In genomic region chr21:38912789-38913119, GRCh38 we compare ENCODE assay signal across 10 cellular contexts.
A peak's percentile ranks its signal among the peaks of the same experiment; 100 is the strongest.
DNase-seq lines count a peak whose midpoint lies in the region; ATAC-seq and TF ChIP-seq lines count a peak whose summit lies in the region.
"Had no signal": no experiment of that assay in that cellular context is flagged by ENCODE, and none has a peak within 500 bp of the region (broad histone marks: within the 10 kb centered on the region; RNA-seq: fewer than 3 reads in every experiment).

No MANE protein-coding gene starts in this region.

- ATAC-seq in heart left ventricle: peak in 1 of 4 donors; percentile 1
- ATAC-seq in upper lobe of right lung: no peak
- ATAC-seq: activated T-cell treated with anti-CD3 and anti-CD28 coated beads, Interleukin-2, amount 50 U/mL, for 72 hours had no signal

- TF ChIP-seq POLR2A in heart left ventricle (IDR thresholded peaks at IDR 0.05) (no peak), adrenal gland (IDR thresholded peaks at IDR 0.05) (no peak)

- H3K27me3 ChIP-seq in heart left ventricle: no peaks in the 10 kb centered on the region
- peaks cover 4% of the 10 kb centered on the region for H3K27me3 ChIP-seq in fibroblast of lung (ENCODE audit: control insufficient read depth, insufficient read depth, low read length)
- H3K27me3 ChIP-seq in neutrophil: peaks cover 4% of the 10 kb centered on the region
- no peaks in the 10 kb centered on the region for H3K27me3 ChIP-seq in upper lobe of right lung
- H3K27me3 ChIP-seq in adrenal gland: no peaks in the 10 kb centered on the region

- H3K4me3 ChIP-seq in heart left ventricle (peak overlapping the region in 4 of 12 donors; percentile 25 to 34 (median 32)), fibroblast of lung (replicated peaks in 1 of 4; ENCODE audit: control extremely low read depth in 1 of 4, insufficient read depth in 1 of 4, low read depth in 3 of 4, low read length in 4 of 4) (peak overlapping the region in 1 of 4 experiments; percentile 35), neutrophil (ENCODE audit: low read depth in 1 of 2, low read length in 1 of 2) (no peak overlapping the region), upper lobe of right lung (no peak overlapping the region), adrenal gland (peak overlapping the region in 1 of 4 donors; percentile 49)

- TF ChIP-seq CTCF in heart left ventricle (IDR thresholded peaks at IDR 0.05) (no peak), fibroblast of lung (conservative IDR thresholded peaks at IDR 0.05 in 1 of 2, IDR thresholded peaks at IDR 0.05 in 1 of 2; ENCODE audit: low read depth in 1 of 2, low read length in 2 of 2) (no peak), neutrophil (IDR thresholded peaks at IDR 0.05) (no peak), upper lobe of right lung (IDR thresholded peaks at IDR 0.05) (no peak), adrenal gland (IDR thresholded peaks at IDR 0.05) (no peak)

- peak overlapping the region; percentile 48 to 87 (median 70) for H3K27ac ChIP-seq in heart left ventricle
- H3K27ac ChIP-seq in fibroblast of lung (ENCODE audit: insufficient read depth, low read length): peak overlapping the region; percentile 3
- H3K27ac ChIP-seq in neutrophil: peak overlapping the region; percentile 16
- H3K27ac ChIP-seq in upper lobe of right lung: peak overlapping the region; percentile 82
- peak overlapping the region in 2 of 5 donors; percentile 61 to 91 for H3K27ac ChIP-seq in adrenal gland

- DNase-seq in heart left ventricle (no peak), cardiac septum (ENCODE audit: low spot score) (no peak), fibroblast of lung (ENCODE audit: low read depth in 2 of 2) (no peak), upper lobe of right lung (no peak), adrenal gland (no peak), islet precursor cell (no peak), COLO829 (ENCODE audit: low spot score) (no peak)
- DNase-seq: stimulated activated naive B cell treated with anti-CD40 and anti-IgM and Interleukin-4, amounts not matched to agents 10 μg/mL and 1 μg/mL and 100 μg/mL, for 72 hours had no signal

- H4K20me1 ChIP-seq in fibroblast of lung (ENCODE audit: control insufficient read depth, extremely low read depth, insufficient read depth, low read length): no peaks in the 10 kb centered on the region

- peak overlapping the region; percentile 6 for H2AFZ ChIP-seq in fibroblast of lung (ENCODE audit: low read length)

- H3K4me1 ChIP-seq in heart left ventricle (peaks cover 0 to 66% (median 40%) of the 10 kb centered on the region in 12 donors), fibroblast of lung (ENCODE audit: control insufficient read depth, extremely low read depth, insufficient read depth, low read length) (peaks cover 10% of the 10 kb centered on the region), neutrophil (ENCODE audit: control insufficient read depth in 1 of 2, insufficient read depth in 1 of 2, low read depth in 1 of 2, low read length in 1 of 2) (no peaks in the 10 kb centered on the region), upper lobe of right lung (peaks cover 38% of the 10 kb centered on the region), adrenal gland (replicated peaks in 1 of 2) (peaks cover 7 to 13% of the 10 kb centered on the region in 2 donors)

- no peaks in the 10 kb centered on the region for H3K9me3 ChIP-seq in heart left ventricle
- no peaks in the 10 kb centered on the region for H3K9me3 ChIP-seq in fibroblast of lung (ENCODE audit: control insufficient read depth, insufficient read depth, low read depth, low read length)
- H3K9me3 ChIP-seq in neutrophil: no peaks in the 10 kb centered on the region
- no peaks in the 10 kb centered on the region for H3K9me3 ChIP-seq in upper lobe of right lung
- no peaks in the 10 kb centered on the region for H3K9me3 ChIP-seq in adrenal gland (replicated peaks in 1 of 3)

- peak overlapping the region; percentile 49 for H3K4me2 ChIP-seq in fibroblast of lung (ENCODE audit: extremely low read depth, insufficient read depth, low read length)

- H3K36me3 ChIP-seq in heart left ventricle (no peaks in the 10 kb centered on the region), fibroblast of lung (ENCODE audit: control insufficient read depth, insufficient read depth, low read length) (no peaks in the 10 kb centered on the region), neutrophil (no peaks in the 10 kb centered on the region), upper lobe of right lung (no peaks in the 10 kb centered on the region), adrenal gland (replicated peaks in 1 of 2) (no peaks in the 10 kb centered on the region)

- intact Hi-C loops in heart left ventricle (cut with DNase I) (loop anchor here in 9 of 10 donors (5.0 to 10.0 kb wide), 11 partner anchors 75 to 178 kb away; partner anchors contain the start of gene ETS2 (in 6 of the 9)), cardiac septum (cut with DNase I) (loop anchor here (5.0 kb wide), 1 partner anchor 175 kb away; no protein-coding TSS in a partner anchor), upper lobe of right lung (cut with DNase I) (no loop called here), adrenal gland (cut with DNase I) (no loop called here)

- no peak overlapping the region for H3K9ac ChIP-seq in fibroblast of lung (ENCODE audit: insufficient read depth, low read length)

- WGBS in heart left ventricle, 4 donors: 54 to 79% (median 58%) methylated on average over 5 to 6 of the region's 6 CpGs
- 58 to 86% (median 64%) methylated on average over 2 to 6 of the region's 6 CpGs for WGBS in adrenal gland, 4 donors

- no peaks in the 10 kb centered on the region for H3K79me2 ChIP-seq in fibroblast of lung (ENCODE audit: control insufficient read depth, insufficient read depth, low read length)

Comparison
In these comparisons a context has a peak if more than half of its experiments do, and no peak if none do; other contexts are left out.
1. intact Hi-C loops: an anchor here in heart left ventricle (5.0 to 10.0 kb wide) and cardiac septum (5.0 kb wide); none called in upper lobe of right lung and adrenal gland.